In genomic region chr15:79673416-79674123, GRCh38 we compare ENCODE assay signal across 1 cellular context.
TF ChIP-seq lines count a peak whose summit lies in the region.

No MANE protein-coding gene starts in this region.

TF ChIP-seq in SK-N-SH, 30 proteins besides CTCF, POLR2A, EP300 and RAD21 (continued from another document):
- TF ChIP-seq REST (IDR thresholded peaks at IDR 0.05; ENCODE audit: low read depth, low read length) (0 out of 2 replicates have a peak, but pooled peaks have one; percentile 17), USF1 (IDR thresholded peaks at IDR 0.05; ENCODE audit: borderline replicate concordance, low read depth) (no peak), TAF1 (IDR thresholded peaks at IDR 0.05; ENCODE audit: borderline replicate concordance, low read depth, low read length) (no peak), SIN3A (IDR thresholded peaks at IDR 0.05; ENCODE audit: borderline replicate concordance, low read depth, low read length) (no peak), NFIC (IDR thresholded peaks at IDR 0.05; ENCODE audit: borderline replicate concordance) (peak; percentile 77; the same call in 1 of the 2 replicates), POLR2AphosphoS5 (IDR thresholded peaks at IDR 0.05; ENCODE audit: low read depth, low read length) (no peak; the same call in 1 of the 2 replicates), YY1 (IDR thresholded peaks at IDR 0.05; ENCODE audit: low read depth) (no peak), NRF1 (IDR thresholded peaks at IDR 0.05; ENCODE audit: low read depth, low read length) (no peak), MXI1 (IDR thresholded peaks at IDR 0.05; ENCODE audit: low read depth, low read length) (no peak), RXRA (IDR thresholded peaks at IDR 0.05; ENCODE audit: borderline replicate concordance, low read depth) (peak; percentile 27; the same call in 1 of the 2 replicates), JUND (IDR thresholded peaks at IDR 0.05) (peak; percentile 79), GATA2 (CRISPR knock-in tag; IDR thresholded peaks at IDR 0.05) (no peak), FOXM1 (IDR thresholded peaks at IDR 0.05; ENCODE audit: low read depth) (no peak), TEAD4 (IDR thresholded peaks at IDR 0.05; ENCODE audit: borderline replicate concordance, insufficient read depth) (0 out of 2 replicates have a peak, but pooled peaks have one; percentile 15), EZH2phosphoT487 (IDR thresholded peaks at IDR 0.05; ENCODE audit: borderline replicate concordance, low read depth) (no peak)
